18 cellular contexts compared by ENCODE assay signal in genomic region chr13:70027551-70027950, GRCh38.
"Had no signal": no experiment of that assay in that cellular context is flagged by ENCODE, and none has a peak within 500 bp of the region (broad histone marks: within the 10 kb centered on the region; RNA-seq: fewer than 3 reads in every experiment).

No MANE protein-coding gene starts in this region.

- DNase-seq: islet precursor cell; left ventricle myocardium inferior; mesendoderm; naive B cell; natural killer cell; nephron progenitor cell; ovary; posterior cingulate gyrus; retina; right cardiac atrium; stimulated activated CD4-positive, alpha-beta T cell treated with anti-CD3 and anti-CD28 coated beads, Interleukin-12 subunit alpha, Interleukin-12 subunit beta, amount 100 ng/mL, for 4 hours; stimulated activated CD4-positive, alpha-beta T cell treated with anti-CD3 and anti-CD28 coated beads, Interleukin-15, amount 100 ng/mL, for 24 hours; stimulated activated CD4-positive, alpha-beta T cell treated with anti-CD3 and anti-CD28 coated beads, Interleukin-2, amount 100 ng/mL, for 24 hours; stimulated activated CD4-positive, alpha-beta T cell treated with anti-CD3 and anti-CD28 coated beads, Interleukin-4, amount 100 ng/mL, for 1 hour; stimulated activated naive B cell treated with anti-CD40 and anti-IgM and Interleukin-4, amounts not matched to agents 10 μg/mL and 1 μg/mL and 100 μg/mL, for 72 hours; tibial artery; upper lobe of right lung had no signal

- ATAC-seq: natural killer cell; right cardiac atrium; sciatic nerve; stimulated activated naive B cell treated with anti-CD40 and anti-IgM and Interleukin-4, amounts not matched to agents 10 μg/mL and 1 μg/mL and 100 μg/mL, for 72 hours; upper lobe of right lung had no signal
